In the genomic region with DNA sequence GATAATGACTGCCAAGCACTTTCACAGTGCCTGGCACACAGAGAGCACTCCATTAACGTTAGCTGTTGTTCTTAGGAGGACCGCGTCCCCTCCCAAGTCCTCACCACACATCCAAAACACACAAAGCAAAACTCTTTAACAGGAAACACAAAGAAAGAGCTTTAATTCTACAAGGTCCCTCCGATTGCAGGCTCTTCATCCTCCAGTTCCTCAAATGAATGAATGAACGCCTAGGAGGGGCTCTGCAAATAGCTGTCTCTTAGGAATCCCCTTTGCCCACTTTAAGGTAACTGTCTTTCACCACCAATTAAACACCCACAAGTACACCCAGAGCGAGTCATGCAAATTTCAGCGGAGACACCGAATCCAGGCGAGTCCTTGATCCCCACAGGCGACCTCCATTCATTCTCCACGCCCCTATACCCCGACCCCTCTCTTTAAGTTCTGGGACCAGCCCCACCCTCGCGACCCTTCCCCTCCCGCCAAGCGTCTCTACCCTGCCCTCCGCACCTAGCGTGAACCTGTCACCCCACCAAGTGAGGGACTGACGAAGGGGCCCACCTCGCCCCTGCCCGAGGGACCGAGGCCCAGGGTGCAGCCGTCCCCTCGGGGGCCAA, we compare ENCODE assay signal across 8 cellular contexts. TPM values are rescaled to one million over a fixed set of nuclear protein-coding genes. Genes with fewer than 3 reads are reported as not detected.
A peak's percentile ranks its signal among the peaks of the same experiment; 100 is the strongest.
DNase-seq lines count a peak whose midpoint lies in the region; ATAC-seq and TF ChIP-seq lines count a peak whose summit lies in the region.

No MANE protein-coding gene starts in this region.

- TF ChIP-seq CTCF in OCI-LY7 (conservative IDR thresholded peaks at IDR 0.05; ENCODE audit: low read length) (no peak), GM10248 (IDR thresholded peaks at IDR 0.05; ENCODE audit: control extremely low read depth, extremely low read depth, low read depth, missing control alignments) (no peak)

- peak overlapping the region; percentile 91 to 100 (median 96) for H3K4me3 Mint-ChIP-seq in naive B cell

- POLR2A ChIA-PET in OCI-LY7 (lab: Charles Lee) = interaction anchor here (0.6 to 1.7 kb wide), 6 partner anchors 9 to 280 kb away, joined by 3 to 7 read pairs (median 4); partner anchors contain the start of gene GTF3C5
- POLR2A ChIA-PET in GM10248 (lab: Yijun Ruan, JAX) = no interaction called here

- H3K4me2 ChIP-seq in OCI-LY7 (ENCODE audit: low read length) = peak overlapping the region; percentile 97

- H3K9me3 Mint-ChIP-seq in naive B cell = peaks cover 0 to 2% (median 0%) of the 10 kb centered on the region in 7 donors

- peak overlapping the region; percentile 29; the same call in 1 of the 2 replicates for H2AFZ ChIP-seq in OCI-LY7 (ENCODE audit: low read length)

- peak overlapping the region; percentile 91 for H3K9ac ChIP-seq in duodenal mucosa (ENCODE audit: low read depth in 1 of 2, low read length in 2 of 2)

- ATAC-seq in GM21825 (IDR thresholded peaks at IDR 0.05; ENCODE audit: unreplicated experiment) = peak; percentile 19
- ATAC-seq in naive B cell (ENCODE audit: low read depth in 2 of 2) = peak in 1 of 2 donors; percentile 8

- H3K27me3 Mint-ChIP-seq in naive B cell = no peaks in the 10 kb centered on the region

- H3K9me3 ChIP-seq in OCI-LY7 (ENCODE audit: low read length) (no peaks in the 10 kb centered on the region), duodenal mucosa (ENCODE audit: control insufficient read depth in 1 of 2, low read length in 2 of 2) (no peaks in the 10 kb centered on the region)

- CTCF ChIA-PET in OCI-LY7 (lab: Charles Lee; ENCODE audit: unreplicated experiment) (no interaction called here), GM10248 (lab: Yijun Ruan, JAX) (interaction anchor here (1.3 to 3.6 kb wide), 2 partner anchors 78 to 175 kb away, joined by 3 to 13 read pairs; no protein-coding TSS in a partner anchor)

- H3K4me3 ChIP-seq in OCI-LY7 (ENCODE audit: low read depth, low read length, poor library complexity, severe bottlenecking) = peak overlapping the region; percentile 95
- H3K4me3 ChIP-seq in duodenal mucosa (ENCODE audit: low read depth in 1 of 2, low read length in 2 of 2) = peak overlapping the region; percentile 81 to 93

- H3K36me3 ChIP-seq in OCI-LY7 (ENCODE audit: insufficient read depth, low read length) = no peaks in the 10 kb centered on the region; the same call in 1 of the 2 replicates
- no peaks in the 10 kb centered on the region for H3K36me3 ChIP-seq in duodenal mucosa (ENCODE audit: control insufficient read depth in 1 of 2, insufficient read depth in 2 of 2, low read length in 2 of 2)

- BruUV-seq in OCI-LY7 (replicated peaks; lab: Mats Ljungman, UMichigan) = no TSS peak

- peaks cover 41% of the 10 kb centered on the region for H3K4me1 ChIP-seq in OCI-LY7 (ENCODE audit: insufficient read depth, low read length, poor library complexity, severe bottlenecking)
- peaks cover 16 to 18% of the 10 kb centered on the region in 2 donors for H3K4me1 ChIP-seq in duodenal mucosa (ENCODE audit: control insufficient read depth in 1 of 2, insufficient read depth in 2 of 2, low read length in 2 of 2)

- peaks cover 19 to 26% (median 24%) of the 10 kb centered on the region in 3 donors for H3K4me1 Mint-ChIP-seq in naive B cell

- intact Hi-C loops in OCI-LY7 (cut with micrococcal nuclease; ENCODE audit: unreplicated experiment) = no loop called here

- H3K27ac ChIP-seq in OCI-LY7 (ENCODE audit: low read depth, low read length, poor library complexity, severe bottlenecking) (peak overlapping the region; percentile 86), duodenal mucosa (ENCODE audit: low read depth, low read length) (no peak overlapping the region)

- peaks cover 55% of the 10 kb centered on the region for H3K79me2 ChIP-seq in OCI-LY7 (ENCODE audit: insufficient read depth, low read depth, low read length)

- no peaks in the 10 kb centered on the region for H3K27me3 ChIP-seq in duodenal mucosa (ENCODE audit: control insufficient read depth in 1 of 2, insufficient read depth in 2 of 2, low read length in 2 of 2)

- DNase-seq in ELF-1 (ENCODE audit: low read depth, low spot score) (peak; percentile 28), OCI-LY7 (ENCODE audit: low spot score) (peak; percentile 47), naive B cell (no peak), HK-2 (ENCODE audit: unreplicated experiment) (no peak), GM10248 (ENCODE audit: extremely low spot score) (no peak)
- DNase-seq in activated CD4-positive, CD25-positive, alpha-beta regulatory T cell treated with anti-CD3 and anti-CD28 coated beads, Interleukin-2, amount 50 U/mL, for 72 hours = no peak

- no peaks in the 10 kb centered on the region for H3K36me3 Mint-ChIP-seq in naive B cell

- H3K27ac Mint-ChIP-seq in naive B cell = peak overlapping the region; percentile 72 to 100 (median 98)

- H3K9me2 ChIP-seq in OCI-LY7 (ENCODE audit: insufficient read depth, low read length) = no peaks in the 10 kb centered on the region

- peaks cover 12% of the 10 kb centered on the region; the same call in 1 of the 2 replicates for H4K20me1 ChIP-seq in OCI-LY7 (ENCODE audit: insufficient read depth, low read length)

RNA-seq across cellular contexts. Expression of gene TSC1, which starts 0.6 kb away (rescaled TPM):
- total RNA-seq in OCI-LY7 (2014; rRNA removed; shearing (Covaris generic)) = 17.9 and 28.7 TPM in 2 replicates
- total RNA-seq in OCI-LY7 (2022) = 66.2 and 78.7 TPM in 2 replicates
- polyA plus RNA-seq in naive B cell (ENCODE audit: low read depth in 6 of 6) = 10 to 100 TPM in 2 of 6 donors, 1 to 10 TPM in 3, under 1 TPM in 1; 1.00 to 14.4 (median 8.6) TPM

RNA-seq across cellular contexts. Expression of gene GFI1B, which starts 34.7 kb away (rescaled TPM):
- total RNA-seq in OCI-LY7 (2014; rRNA removed; shearing (Covaris generic)) = 0.50 TPM in 1 of 2 replicates, not detected in the other
- 3.3 and 4.9 TPM in 2 replicates for total RNA-seq in OCI-LY7 (2022)
- polyA plus RNA-seq in naive B cell (ENCODE audit: low read depth in 6 of 6) = 1 to 10 TPM in 2 of 6 donors, under 1 TPM in 3, not detected in 1; 0.38 to 1.4 (median 0.89) TPM

Comparison
In these comparisons a context has a peak if more than half of its experiments do, and no peak if none do; other contexts are left out.
1. DNase-seq: peak in ELF-1 (single experiment) and OCI-LY7 (single experiment); none in naive B cell (single experiment), activated CD4-positive, CD25-positive, alpha-beta regulatory T cell treated with anti-CD3 and anti-CD28 coated beads, Interleukin-2, amount 50 U/mL, for 72 hours (single experiment), HK-2 (single experiment) and GM10248 (single experiment).